Comparison of ENCODE assay signal across 10 cellular contexts in genomic region chr11:69635804-69636511, GRCh38. TPM values are rescaled to one million over a fixed set of nuclear protein-coding genes. Genes with fewer than 3 reads are reported as not detected.
DNase-seq lines count a peak whose midpoint lies in the region; ATAC-seq and TF ChIP-seq lines count a peak whose summit lies in the region.
"Had no signal": no experiment of that assay in that cellular context is flagged by ENCODE, and none has a peak within 500 bp of the region (broad histone marks: within the 10 kb centered on the region; RNA-seq: fewer than 3 reads in every experiment).

No MANE protein-coding gene starts in this region.

- peaks cover 30% of the 10 kb centered on the region for H3K4me1 Mint-ChIP-seq in activated naive CD8-positive, alpha-beta T cell treated with anti-CD3 and anti-CD28 coated beads, Interleukin-2, amount 50 U/mL, for 24 hours
- peaks cover 28% of the 10 kb centered on the region for H3K4me1 Mint-ChIP-seq in CD14-positive monocyte

- H3K4me3 Mint-ChIP-seq in activated naive CD8-positive, alpha-beta T cell treated with anti-CD3 and anti-CD28 coated beads, Interleukin-2, amount 50 U/mL, for 24 hours = no peak overlapping the region
- peak overlapping the region in 1 of 2 donors; percentile 76 for H3K4me3 Mint-ChIP-seq in CD14-positive monocyte

- DNase-seq in breast epithelium (ENCODE audit: low spot score in 2 of 2) (no peak), kidney epithelial cell (ENCODE audit: low read depth) (no peak), smooth muscle cell (lab: John Stamatoyannopoulos, UW; ENCODE audit: unreplicated experiment) (no peak), mucosa of descending colon (no peak), CD14-positive monocyte (ENCODE audit: low spot score) (no peak)
- DNase-seq in activated naive CD8-positive, alpha-beta T cell treated with anti-CD3 and anti-CD28 coated beads, Interleukin-2, amount 50 U/mL, for 24 hours = no peak
- DNase-seq: stimulated activated CD4-positive, alpha-beta T cell treated with anti-CD3 and anti-CD28 coated beads, Interleukin-12 subunit alpha, Interleukin-12 subunit beta, amount 100 ng/mL, for 4 hours had no signal

- H3K36me3 ChIP-seq in HUES48 (ENCODE audit: control insufficient read depth, insufficient read depth, low read length) (no peaks in the 10 kb centered on the region), breast epithelium (no peaks in the 10 kb centered on the region), kidney epithelial cell (ENCODE audit: control insufficient read depth, insufficient read depth, low read length) (no peaks in the 10 kb centered on the region), smooth muscle cell (ENCODE audit: low read depth) (no peaks in the 10 kb centered on the region), mucosa of descending colon (ENCODE audit: low read depth) (no peaks in the 10 kb centered on the region)

- no peaks in the 10 kb centered on the region for H3K9me3 ChIP-seq in HUES48 (ENCODE audit: control insufficient read depth, insufficient read depth, low read length)
- H3K9me3 ChIP-seq in breast epithelium = no peaks in the 10 kb centered on the region
- H3K9me3 ChIP-seq in smooth muscle cell (replicated peaks; ENCODE audit: low read depth) = no peaks in the 10 kb centered on the region
- H3K9me3 ChIP-seq in mucosa of descending colon = no peaks in the 10 kb centered on the region

- H3F3A ChIP-seq in smooth muscle cell (ENCODE audit: low read depth) = peaks cover 6% of the 10 kb centered on the region

- intact Hi-C loops in breast epithelium (cut with DNase I; ENCODE audit: low total_unique reads) = loop anchor here (10.0 kb wide), 1 partner anchor 1911 kb away; no protein-coding TSS in a partner anchor
- intact Hi-C loops in mucosa of descending colon (cut with DNase I, micrococcal nuclease) = no loop called here
- intact Hi-C loops in CD14-positive monocyte (cut with micrococcal nuclease) = no loop called here

- no peaks in the 10 kb centered on the region for H3K9me3 Mint-ChIP-seq in activated naive CD8-positive, alpha-beta T cell treated with anti-CD3 and anti-CD28 coated beads, Interleukin-2, amount 50 U/mL, for 24 hours
- H3K9me3 Mint-ChIP-seq in CD14-positive monocyte = peaks cover 0 to 22% (median 6%) of the 10 kb centered on the region in 7 donors

- peak overlapping the region; percentile 87 for H3K4me3 ChIP-seq in HUES48 (ENCODE audit: low read depth, low read length)
- peak overlapping the region in 2 of 3 donors; percentile 51 to 89 for H3K4me3 ChIP-seq in breast epithelium
- peak overlapping the region; percentile 23 for H3K4me3 ChIP-seq in kidney epithelial cell (ENCODE audit: low read depth, low read length)
- peak overlapping the region; percentile 93 for H3K4me3 ChIP-seq in smooth muscle cell
- no peak overlapping the region for H3K4me3 ChIP-seq in mucosa of descending colon

- peak overlapping the region; percentile 76 for H2AFZ ChIP-seq in smooth muscle cell (ENCODE audit: low read depth)

- peaks cover 12% of the 10 kb centered on the region for H3K79me2 ChIP-seq in smooth muscle cell (ENCODE audit: low read depth)

- ATAC-seq in activated naive CD8-positive, alpha-beta T cell treated with anti-CD3 and anti-CD28 coated beads, Interleukin-2, amount 50 U/mL, for 24 hours = no peak
- ATAC-seq in mucosa of descending colon = no peak
- ATAC-seq in GM19395 (IDR thresholded peaks at IDR 0.05; ENCODE audit: unreplicated experiment) = no peak

- peak overlapping the region; percentile 96 for H3K4me2 ChIP-seq in smooth muscle cell

- no peaks in the 10 kb centered on the region for H4K20me1 ChIP-seq in smooth muscle cell (ENCODE audit: low read depth)

- no peak for TF ChIP-seq POLR2A in breast epithelium (IDR thresholded peaks at IDR 0.05)

- 10% methylated on average over 17 of the region's 17 CpGs for WGBS in smooth muscle cell (ENCODE audit: low lambda C conversion rate)

- no peaks in the 10 kb centered on the region for H3K36me3 Mint-ChIP-seq in activated naive CD8-positive, alpha-beta T cell treated with anti-CD3 and anti-CD28 coated beads, Interleukin-2, amount 50 U/mL, for 24 hours (ENCODE audit: low read depth)
- peaks cover 0 to 2% of the 10 kb centered on the region in 2 donors for H3K36me3 Mint-ChIP-seq in CD14-positive monocyte
- H3K36me3 Mint-ChIP-seq: activated naive CD8-positive, alpha-beta T cell had no signal

- H3K9ac ChIP-seq in HUES48 (ENCODE audit: low read depth, low read length) (no peak overlapping the region), smooth muscle cell (ENCODE audit: low read depth) (no peak overlapping the region)

- H3K4me1 ChIP-seq in HUES48 (ENCODE audit: control insufficient read depth, insufficient read depth, low read length) = 0 out of 2 replicates have a peak, but pooled peaks cover 6% of the 10 kb centered on the region
- H3K4me1 ChIP-seq in breast epithelium = peaks cover 8 to 33% of the 10 kb centered on the region in 2 donors
- H3K4me1 ChIP-seq in smooth muscle cell (ENCODE audit: low read depth) = peaks cover 25% of the 10 kb centered on the region
- H3K4me1 ChIP-seq in mucosa of descending colon (ENCODE audit: low read depth) = peaks cover 41% of the 10 kb centered on the region

- H3K27me3 Mint-ChIP-seq in activated naive CD8-positive, alpha-beta T cell treated with anti-CD3 and anti-CD28 coated beads, Interleukin-2, amount 50 U/mL, for 24 hours = peaks cover 52% of the 10 kb centered on the region
- H3K27me3 Mint-ChIP-seq in CD14-positive monocyte (ENCODE audit: low read depth in 3 of 3) = peaks cover 61 to 90% (median 74%) of the 10 kb centered on the region in 3 donors

- H3K27ac ChIP-seq in HUES48 (ENCODE audit: low read depth, low read length) (no peak overlapping the region), breast epithelium (no peak overlapping the region), smooth muscle cell (ENCODE audit: low read depth) (no peak overlapping the region)

- TF ChIP-seq CTCF in breast epithelium (IDR thresholded peaks at IDR 0.05) = no peak
- no peak for TF ChIP-seq CTCF in kidney epithelial cell (IDR thresholded peaks at IDR 0.05; ENCODE audit: insufficient read depth, low read length, poor library complexity, severe bottlenecking)
- no peak for TF ChIP-seq CTCF in smooth muscle cell (IDR thresholded peaks at IDR 0.05; ENCODE audit: borderline replicate concordance, insufficient read depth, poor library complexity, severe bottlenecking)
- TF ChIP-seq CTCF in mucosa of descending colon (IDR thresholded peaks at IDR 0.05) = no peak
- TF ChIP-seq CTCF in CD14-positive monocyte (IDR thresholded peaks at IDR 0.05) = no peak

- H3K27me3 ChIP-seq in HUES48 (ENCODE audit: control insufficient read depth, insufficient read depth, low read length) = peaks cover 34% of the 10 kb centered on the region
- H3K27me3 ChIP-seq in breast epithelium = peaks cover 0 to 14% of the 10 kb centered on the region in 2 donors
- peaks cover 4% of the 10 kb centered on the region for H3K27me3 ChIP-seq in kidney epithelial cell (ENCODE audit: control insufficient read depth, insufficient read depth, low read length)
- no peaks in the 10 kb centered on the region for H3K27me3 ChIP-seq in smooth muscle cell (ENCODE audit: low read depth)

- no peak overlapping the region for H3K27ac Mint-ChIP-seq in activated naive CD8-positive, alpha-beta T cell treated with anti-CD3 and anti-CD28 coated beads, Interleukin-2, amount 50 U/mL, for 24 hours
- peak overlapping the region in 1 of 7 donors; percentile 31 for H3K27ac Mint-ChIP-seq in CD14-positive monocyte
- H3K27ac Mint-ChIP-seq: activated naive CD8-positive, alpha-beta T cell had no signal

RNA-seq across cellular contexts. Expression of gene CCND1, which starts 5.0 kb away (rescaled TPM):
- 100 to 1,000 TPM in 1 of 3 donors, 10 to 100 TPM in 2; 42.3 to 199 (median 99.0) TPM for total RNA-seq in breast epithelium
- 378 and 432 TPM in 2 replicates for total RNA-seq in kidney epithelial cell
- 281 and 307 TPM in 2 replicates for total RNA-seq in smooth muscle cell
- polyA plus RNA-seq in smooth muscle cell = 482 and 510 TPM in 2 replicates
- 10 to 100 TPM; 44.6 to 82.4 (median 58.9) TPM for total RNA-seq in mucosa of descending colon
- not detected for polyA plus RNA-seq in CD14-positive monocyte

RNA-seq across cellular contexts. Expression of gene LTO1, which starts 39.2 kb away (rescaled TPM):
- total RNA-seq in breast epithelium = 10 to 100 TPM; 14.1 to 25.5 (median 18.7) TPM
- 12.6 and 18.6 TPM in 2 replicates for total RNA-seq in kidney epithelial cell
- total RNA-seq in smooth muscle cell = 7.2 and 8.0 TPM in 2 replicates
- polyA plus RNA-seq in smooth muscle cell = 17.3 and 22.6 TPM in 2 replicates
- total RNA-seq in mucosa of descending colon = 10 to 100 TPM; 21.8 to 30.5 (median 22.4) TPM
- polyA plus RNA-seq in CD14-positive monocyte = 1 to 10 TPM; 3.9 to 5.2 TPM
